34 cellular contexts compared by ENCODE assay signal in genomic region chr11:97641988-97642387, GRCh38.
"Had no signal": no experiment of that assay in that cellular context is flagged by ENCODE, and none has a peak within 500 bp of the region (broad histone marks: within the 10 kb centered on the region; RNA-seq: fewer than 3 reads in every experiment).

No MANE protein-coding gene starts in this region.

- H3K36me3 ChIP-seq: MG63 had no signal

- DNase-seq: Karpas-422, Kasumi-1, MG63, MM.1S, MV-4-11, NCI-H1048, NCI-H1092, NCI-H1092 treated with DMSO at 0.1 percent for 48 hours, NCI-H1105, NCI-H1105 treated with DMSO at 0.1 percent for 48 hours, NCI-H1417, NCI-H1417 treated with DMSO at 0.1 percent for 48 hours, NCI-H1436, NCI-H1436 treated with DMSO at 0.1 percent for 48 hours, NCI-H146, NCI-H1694, NCI-H1694 treated with DMSO at 0.1 percent for 48 hours, NCI-H187, NCI-H187 treated with DMSO at 0.1 percent for 48 hours, NCI-H1930, NCI-H2029, NCI-H2029 treated with DMSO at 0.1 percent for 48 hours, NCI-H2081, NCI-H2081 treated with DMSO at 0.1 percent for 48 hours, NCI-H2107, NCI-H2171, NCI-H2171 treated with DMSO at 0.1 percent for 48 hours, NCI-H2227 treated with DMSO at 0.1 percent for 48 hours, NCI-H226, NCI-H345, NCI-H446, NCI-H446 treated with DMSO at 0.1 percent for 48 hours, NCI-H510A treated with DMSO at 0.1 percent for 48 hours had no signal

- H3K4me3 ChIP-seq: MG63 had no signal

- H3K9me3 ChIP-seq: MG63 had no signal

- H3K9ac ChIP-seq: KMS-11 had no signal

- H3K27ac ChIP-seq: KMS-11 had no signal

- H3K27me3 ChIP-seq: MG63 had no signal

- H3K4me2 ChIP-seq: KMS-11 had no signal
